8 cellular contexts compared by ENCODE assay signal in the genomic region with DNA sequence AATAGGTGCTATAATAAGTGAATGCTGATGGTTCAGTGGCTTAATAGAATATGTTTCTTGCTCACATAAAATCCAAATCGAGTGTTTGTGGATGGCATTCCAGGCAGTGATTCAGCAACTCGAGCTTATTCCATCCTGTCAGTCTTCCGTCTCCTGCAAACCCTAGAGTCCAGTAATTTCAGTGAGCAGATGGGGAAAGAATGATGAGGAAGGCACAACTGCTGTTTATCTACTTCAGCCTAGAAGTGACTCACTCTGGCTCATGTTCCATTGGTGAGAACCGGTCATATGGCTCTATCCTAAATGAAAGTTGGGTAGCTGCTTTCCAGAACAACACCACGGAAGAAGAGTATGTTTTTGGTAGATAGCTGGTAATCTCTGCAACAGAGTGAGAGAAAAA.
DNase-seq lines count a peak whose midpoint lies in the region; TF ChIP-seq lines count a peak whose summit lies in the region.
"Had no signal": no experiment of that assay in that cellular context is flagged by ENCODE, and none has a peak within 500 bp of the region (broad histone marks: within the 10 kb centered on the region; RNA-seq: fewer than 3 reads in every experiment).

No MANE protein-coding gene starts in this region.

- H3K9ac ChIP-seq in SK-N-SH, result peak overlapping the region; percentile 50; the same call in 1 of the 2 replicates

- CTCF ChIA-PET in SK-N-SH (lab: Yijun Ruan, JAX), result interaction anchor here (0.9 to 1.4 kb wide), 3 partner anchors 21 to 420 kb away, joined by 4 read pairs; no protein-coding TSS in a partner anchor

- TF ChIP-seq RAD21 in SK-N-SH (IDR thresholded peaks at IDR 0.05; ENCODE audit: low read length), result no peak

- WGBS in SK-N-SH (ENCODE audit: low lambda C conversion rate), result 7% methylated on average over 5 of the region's 5 CpGs

- H3K36me3 ChIP-seq in SK-N-SH (replicated peaks in 1 of 2; ENCODE audit: control insufficient read depth in 1 of 2, insufficient read depth in 2 of 2, low read length in 1 of 2), result no peaks in the 10 kb centered on the region

- no peak overlapping the region for H3K4me3 ChIP-seq in HFF-Myc (replicated peaks; ENCODE audit: low read depth, low read length)
- peak overlapping the region in 1 of 2 experiments; percentile 12; a peak in 1 of 4 replicates for H3K4me3 ChIP-seq in SK-N-SH (ENCODE audit: low read depth in 2 of 2, low read length in 1 of 2)

- peak overlapping the region; percentile 22 for H3K4me2 ChIP-seq in SK-N-SH

- H3K27me3 ChIP-seq in SK-N-SH (ENCODE audit: insufficient read depth), result no peaks in the 10 kb centered on the region

- POLR2A ChIA-PET in SK-N-SH (lab: Yijun Ruan, JAX), result interaction anchor here (0.6 to 1.4 kb wide), 4 partner anchors 32 to 423 kb away, joined by 3 read pairs; no protein-coding TSS in a partner anchor

- H3K9me3 ChIP-seq in SK-N-SH, result no peaks in the 10 kb centered on the region

- peak; percentile 73 for DNase-seq in HFF-Myc (ENCODE audit: extremely low read depth, low read depth)
- DNase-seq in SK-N-SH, result no peak
- peak; percentile 92 for DNase-seq in glomerular endothelial cell (ENCODE audit: extremely low read depth, low read depth, low spot score)
- peak; percentile 98 for DNase-seq in stromal cell of bone marrow (ENCODE audit: low read depth)
- no peak for DNase-seq in SHP77 treated with DMSO at 0.1 percent for 48 hours (lab: John Stamatoyannopoulos, UW)
- no peak for DNase-seq in iPS-NIHi11 (ENCODE audit: low spot score)
- no peak for DNase-seq in cerebellum (ENCODE audit: low spot score)
- DNase-seq: NCI-H1417 had no signal

- peak overlapping the region; percentile 57; the same call in 1 of the 2 replicates for H2AFZ ChIP-seq in SK-N-SH (ENCODE audit: low read depth)

- H3K4me1 ChIP-seq in SK-N-SH (ENCODE audit: control insufficient read depth in 1 of 2, insufficient read depth in 2 of 2, low read depth in 1 of 2, low read length in 1 of 2), result peaks cover 22 to 27% of the 10 kb centered on the region in 2 experiments; a peak in 3 of 4 replicates

- no peak for TF ChIP-seq CTCF in HFF-Myc (IDR thresholded peaks at IDR 0.05; ENCODE audit: low read depth, low read length, missing control alignments)
- TF ChIP-seq CTCF in SK-N-SH (IDR thresholded peaks at IDR 0.05), result no peak

- H3K27ac ChIP-seq in SK-N-SH (ENCODE audit: low read depth in 2 of 2, low read length in 1 of 2), result peak overlapping the region; percentile 94 to 100

- no peaks in the 10 kb centered on the region for H3K79me2 ChIP-seq in SK-N-SH (ENCODE audit: insufficient read depth)

- TF ChIP-seq EP300 in SK-N-SH (IDR thresholded peaks at IDR 0.05; ENCODE audit: borderline replicate concordance in 1 of 2, low read depth in 1 of 2, low read length in 1 of 2), result peak in 1 of 2 experiments; percentile 65; a peak in 2 of 4 replicates

- peaks cover 19% of the 10 kb centered on the region for H3F3A ChIP-seq in SK-N-SH (replicated peaks; ENCODE audit: insufficient read depth)

- H3K9me2 ChIP-seq in SK-N-SH, result no peaks in the 10 kb centered on the region

- H4K20me1 ChIP-seq in SK-N-SH (ENCODE audit: insufficient read depth), result no peaks in the 10 kb centered on the region

TF ChIP-seq in SK-N-SH, 30 proteins besides CTCF, POLR2A, EP300 and RAD21 (continues in another document):
- TF ChIP-seq GATA2 (CRISPR knock-in tag; IDR thresholded peaks at IDR 0.05) (no peak), RCOR1 (IDR thresholded peaks at IDR 0.05; ENCODE audit: low read length) (no peak), JUND (IDR thresholded peaks at IDR 0.05) (peak; percentile 86), PBX3 (IDR thresholded peaks at IDR 0.05) (peak; percentile 94), TCF12 (IDR thresholded peaks at IDR 0.05) (peak; percentile 81), ZBTB33 (IDR thresholded peaks at IDR 0.05; ENCODE audit: borderline replicate concordance, low read depth) (no peak), POLR2AphosphoS5 (IDR thresholded peaks at IDR 0.05; ENCODE audit: low read depth, low read length) (peak; percentile 71; the same call in 1 of the 2 replicates), ELF1 (IDR thresholded peaks at IDR 0.05) (peak; percentile 42; the same call in 1 of the 2 replicates), YY1 (IDR thresholded peaks at IDR 0.05; ENCODE audit: low read depth) (no peak), MEF2A (IDR thresholded peaks at IDR 0.05; ENCODE audit: borderline replicate concordance, low read depth) (no peak), RFX5 (IDR thresholded peaks at IDR 0.05; ENCODE audit: low read length) (no peak), TAF1 (IDR thresholded peaks at IDR 0.05; ENCODE audit: borderline replicate concordance, low read depth, low read length) (peak; percentile 25; the same call in 1 of the 2 replicates), USF2 (IDR thresholded peaks at IDR 0.05; ENCODE audit: borderline replicate concordance, low read depth, low read length) (0 out of 2 replicates have a peak, but pooled peaks have one; percentile 37), CHD2 (IDR thresholded peaks at IDR 0.05; ENCODE audit: low read length, partially characterized antibody) (no peak), EZH2phosphoT487 (IDR thresholded peaks at IDR 0.05; ENCODE audit: borderline replicate concordance, low read depth) (no peak), TEAD4 (IDR thresholded peaks at IDR 0.05; ENCODE audit: borderline replicate concordance, insufficient read depth) (no peak), FOSL2 (IDR thresholded peaks at IDR 0.05; ENCODE audit: borderline replicate concordance, low read depth) (peak; percentile 87), SIN3A (IDR thresholded peaks at IDR 0.05; ENCODE audit: borderline replicate concordance, low read depth, low read length) (no peak), RXRA (IDR thresholded peaks at IDR 0.05; ENCODE audit: borderline replicate concordance, low read depth) (no peak), MXI1 (IDR thresholded peaks at IDR 0.05; ENCODE audit: low read depth, low read length) (no peak), NFIC (IDR thresholded peaks at IDR 0.05; ENCODE audit: borderline replicate concordance) (peak; percentile 41; the same call in 1 of the 2 replicates), GABPA (IDR thresholded peaks at IDR 0.05; ENCODE audit: low read depth) (no peak), REST (IDR thresholded peaks at IDR 0.05; ENCODE audit: low read depth, low read length) (no peak), FOXM1 (IDR thresholded peaks at IDR 0.05; ENCODE audit: low read depth) (no peak)

Comparison
In these comparisons a context has a peak if more than half of its experiments do, and no peak if none do; other contexts are left out.
1. DNase-seq: peak in HFF-Myc (single experiment), glomerular endothelial cell (single experiment) and stromal cell of bone marrow (single experiment); none in SK-N-SH (single experiment), SHP77 treated with DMSO at 0.1 percent for 48 hours (single experiment), iPS-NIHi11 (single experiment) and cerebellum (single experiment).